In genomic region chr3:179672918-179673317, GRCh38 we compare ENCODE assay signal across 2 cellular contexts.
TF ChIP-seq lines count a peak whose summit lies in the region.

No MANE protein-coding gene starts in this region.

TF ChIP-seq in HepG2, 621 proteins besides CTCF, POLR2A, EP300 and RAD21 (continued from another document):
- TF ChIP-seq PRDM15 (CRISPR knock-in tag; IDR thresholded peaks at IDR 0.05) = no peak
- no peak for TF ChIP-seq ZNF501 (CRISPR knock-in tag; IDR thresholded peaks at IDR 0.05)
- no peak for TF ChIP-seq MLX (CRISPR knock-in tag; IDR thresholded peaks at IDR 0.05)
- TF ChIP-seq ZFAT (CRISPR knock-in tag; conservative IDR thresholded peaks at IDR 0.05) = no peak
- TF ChIP-seq ATF7-NPFF (CRISPR knock-in tag; IDR thresholded peaks at IDR 0.05; ENCODE audit: low read depth) = no peak
- TF ChIP-seq KDM1A (CRISPR knock-in tag; IDR thresholded peaks at IDR 0.05) = no peak
- no peak for TF ChIP-seq GZF1 (CRISPR knock-in tag; IDR thresholded peaks at IDR 0.05)
- TF ChIP-seq GLMP (CRISPR knock-in tag; IDR thresholded peaks at IDR 0.05; ENCODE audit: borderline replicate concordance) = no peak
- TF ChIP-seq ZNF18 (CRISPR knock-in tag; IDR thresholded peaks at IDR 0.05; ENCODE audit: insufficient replicate concordance) = no peak

TF ChIP-seq in WTC11, 78 proteins besides CTCF, POLR2A, EP300 and RAD21 (continued from another document):
- TF ChIP-seq AR (CRISPR knock-in tag; IDR thresholded peaks at IDR 0.05) = no peak
- TF ChIP-seq ARID4B (CRISPR knock-in tag; IDR thresholded peaks at IDR 0.05; ENCODE audit: borderline replicate concordance) = no peak
- no peak for TF ChIP-seq RELA (CRISPR knock-in tag; IDR thresholded peaks at IDR 0.05; ENCODE audit: borderline replicate concordance)
- no peak for TF ChIP-seq KAT7 (CRISPR knock-in tag; IDR thresholded peaks at IDR 0.05; ENCODE audit: borderline replicate concordance)
- no peak for TF ChIP-seq NR1H2 (CRISPR knock-in tag; IDR thresholded peaks at IDR 0.05)
- TF ChIP-seq ZMAT4 (CRISPR knock-in tag; IDR thresholded peaks at IDR 0.05) = no peak
- no peak for TF ChIP-seq MXD4 (CRISPR knock-in tag; IDR thresholded peaks at IDR 0.05; ENCODE audit: borderline replicate concordance)
- TF ChIP-seq NR2C2 (CRISPR knock-in tag; IDR thresholded peaks at IDR 0.05) = no peak
